Comparison of ENCODE assay signal across 8 cellular contexts in the genomic region with DNA sequence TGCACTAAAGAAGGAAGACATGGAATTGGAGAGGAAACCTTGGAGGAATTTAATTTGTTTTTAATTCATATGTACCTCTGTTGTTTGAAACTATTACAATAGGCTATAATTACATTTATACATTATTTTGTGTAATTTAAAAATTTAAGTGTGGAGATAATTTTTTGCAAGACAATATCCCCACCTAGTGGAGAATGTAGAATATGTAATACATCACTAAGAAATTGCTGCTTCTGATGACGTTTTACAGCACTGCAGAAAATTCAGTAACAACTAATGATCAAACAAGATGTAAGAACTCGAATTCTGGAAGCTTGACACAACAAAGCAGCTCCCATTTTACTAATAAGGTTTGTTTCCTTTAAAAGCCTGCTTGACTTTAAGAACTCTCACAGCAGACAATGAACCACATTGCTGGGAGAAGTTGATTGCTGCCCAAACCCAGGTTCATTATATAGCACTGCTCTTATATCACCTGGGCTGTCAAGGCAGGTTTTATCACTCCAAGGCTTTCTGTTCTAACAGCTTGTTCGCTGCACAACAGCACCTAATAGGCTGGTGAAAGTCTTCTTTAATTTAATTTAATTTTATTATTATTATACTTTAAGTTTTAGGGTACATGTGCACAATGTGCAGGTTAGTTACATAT. TPM values are rescaled to one million over a fixed set of nuclear protein-coding genes. Genes with fewer than 3 reads are reported as not detected.
DNase-seq lines count a peak whose midpoint lies in the region; ATAC-seq, FAIRE-seq and TF ChIP-seq lines count a peak whose summit lies in the region.

No MANE protein-coding gene starts in this region.

- POLR2A ChIA-PET in naive thymus-derived CD4-positive, alpha-beta T cell (lab: Charles Lee) = interaction anchor here (1.2 kb wide), 1 partner anchor 313 kb away, joined by 3 read pairs; no protein-coding TSS in a partner anchor

- H3K27me3 ChIP-seq in OCI-LY3 (ENCODE audit: low read depth, low read length) = no peaks in the 10 kb centered on the region
- no peaks in the 10 kb centered on the region for H3K27me3 ChIP-seq in naive thymus-derived CD4-positive, alpha-beta T cell (ENCODE audit: control insufficient read depth in 2 of 2, insufficient read depth in 2 of 2, low read length in 2 of 2)

- H3K36me3 Mint-ChIP-seq in effector memory CD8-positive, alpha-beta T cell (ENCODE audit: insufficient read depth) = peaks cover 17% of the 10 kb centered on the region
- peaks cover 0 to 14% (median 7%) of the 10 kb centered on the region in 5 donors for H3K36me3 Mint-ChIP-seq in naive thymus-derived CD4-positive, alpha-beta T cell

- H3K4me2 ChIP-seq in OCI-LY3 (ENCODE audit: low read length) = no peak overlapping the region

- TF ChIP-seq CTCF in AG10803 (conservative IDR thresholded peaks at IDR 0.05; ENCODE audit: low read length) (peak; percentile 56), OCI-LY3 (IDR thresholded peaks at IDR 0.05; ENCODE audit: low read depth, low read length) (peak; percentile 66)

- intact Hi-C loops in naive thymus-derived CD4-positive, alpha-beta T cell (cut with micrococcal nuclease) = loop anchor here (1.0 to 2.0 kb wide), 8 partner anchors 58 to 715 kb away; no protein-coding TSS in a partner anchor

- no peak overlapping the region for H3K9ac ChIP-seq in OCI-LY3 (ENCODE audit: low read length)

- H4K20me1 ChIP-seq in OCI-LY3 (ENCODE audit: insufficient read depth, low read length) = no peaks in the 10 kb centered on the region

- no peak overlapping the region for H3K4me3 Mint-ChIP-seq in effector memory CD8-positive, alpha-beta T cell
- H3K4me3 Mint-ChIP-seq in naive thymus-derived CD4-positive, alpha-beta T cell = no peak overlapping the region

- peaks cover 0 to 3% of the 10 kb centered on the region in 2 donors for H3K4me1 Mint-ChIP-seq in effector memory CD8-positive, alpha-beta T cell (ENCODE audit: low read depth in 2 of 2)
- H3K4me1 Mint-ChIP-seq in naive thymus-derived CD4-positive, alpha-beta T cell = peaks cover 9 to 18% (median 15%) of the 10 kb centered on the region in 7 donors

- peak; percentile 64 for ATAC-seq in effector memory CD8-positive, alpha-beta T cell (replicated peaks)
- ATAC-seq in naive thymus-derived CD4-positive, alpha-beta T cell = peak; percentile 82
- ATAC-seq in GM21367 (IDR thresholded peaks at IDR 0.05; ENCODE audit: unreplicated experiment) = no peak
- no peak for ATAC-seq in HG02610 (IDR thresholded peaks at IDR 0.05; ENCODE audit: unreplicated experiment)

- no peaks in the 10 kb centered on the region for H3K27me3 Mint-ChIP-seq in effector memory CD8-positive, alpha-beta T cell
- no peaks in the 10 kb centered on the region for H3K27me3 Mint-ChIP-seq in naive thymus-derived CD4-positive, alpha-beta T cell

- H3K27ac Mint-ChIP-seq in effector memory CD8-positive, alpha-beta T cell = no peak overlapping the region
- H3K27ac Mint-ChIP-seq in naive thymus-derived CD4-positive, alpha-beta T cell = no peak overlapping the region

- peaks cover 20% of the 10 kb centered on the region for H3K36me3 ChIP-seq in OCI-LY3 (replicated peaks; ENCODE audit: low read depth, low read length)
- H3K36me3 ChIP-seq in naive thymus-derived CD4-positive, alpha-beta T cell (ENCODE audit: control insufficient read depth in 2 of 3, insufficient read depth in 3 of 3, low read length in 3 of 3) = peaks cover 0 to 4% (median 3%) of the 10 kb centered on the region in 3 experiments

- peak; percentile 91 for FAIRE-seq in GM19239 (lab: Jason Lieb, UNC)

- CTCF ChIA-PET in naive thymus-derived CD4-positive, alpha-beta T cell (lab: Charles Lee) = interaction anchor here (0.7 to 3.8 kb wide), 12 partner anchors 9 to 1256 kb away, joined by 3 to 27 read pairs (median 4); no protein-coding TSS in a partner anchor

- H3K27ac ChIP-seq in OCI-LY3 (ENCODE audit: low read length) = no peak overlapping the region
- no peak overlapping the region for H3K27ac ChIP-seq in naive thymus-derived CD4-positive, alpha-beta T cell (ENCODE audit: low read depth, low read length)

- DNase-seq in AG10803 (ENCODE audit: low read depth) (peak; percentile 69), GM19239 (ENCODE audit: insufficient read length, low spot score) (no peak), epidermal melanocyte (ENCODE audit: insufficient read length, low spot score) (no peak)
- DNase-seq in effector memory CD8-positive, alpha-beta T cell = peak in 1 of 3 experiments; percentile 1
- peak in 7 of 9 donors; percentile 43 to 70 (median 48) for DNase-seq in naive thymus-derived CD4-positive, alpha-beta T cell

- H3K4me3 ChIP-seq in AG10803 (ENCODE audit: low read length) = no peak overlapping the region
- H3K4me3 ChIP-seq in OCI-LY3 (ENCODE audit: low read length) = no peak overlapping the region
- H3K4me3 ChIP-seq in naive thymus-derived CD4-positive, alpha-beta T cell (ENCODE audit: low read length) = no peak overlapping the region

- H3K9me3 ChIP-seq in OCI-LY3 (ENCODE audit: insufficient read depth, low read length) = no peaks in the 10 kb centered on the region
- H3K9me3 ChIP-seq in naive thymus-derived CD4-positive, alpha-beta T cell (ENCODE audit: control insufficient read depth in 2 of 3, low read length in 3 of 3) = no peaks in the 10 kb centered on the region

- H3K9me3 Mint-ChIP-seq in effector memory CD8-positive, alpha-beta T cell = no peaks in the 10 kb centered on the region
- no peaks in the 10 kb centered on the region for H3K9me3 Mint-ChIP-seq in naive thymus-derived CD4-positive, alpha-beta T cell

- no peaks in the 10 kb centered on the region for H3K4me1 ChIP-seq in OCI-LY3 (ENCODE audit: low read length)
- peaks cover 0 to 3% of the 10 kb centered on the region in 2 donors for H3K4me1 ChIP-seq in naive thymus-derived CD4-positive, alpha-beta T cell (ENCODE audit: control insufficient read depth in 2 of 2, insufficient read depth in 2 of 2, low read length in 2 of 2)

- no peak overlapping the region for H2AFZ ChIP-seq in OCI-LY3 (ENCODE audit: low read depth, low read length)

- H3K79me2 ChIP-seq in OCI-LY3 (ENCODE audit: low read length) = no peaks in the 10 kb centered on the region

RNA-seq across cellular contexts. Expression of gene THADA, which starts 53.4 kb away (rescaled TPM):
- total RNA-seq in naive thymus-derived CD4-positive, alpha-beta T cell = 10 to 100 TPM; 34.1 to 43.0 (median 41.0) TPM
- 10 to 100 TPM; 11.7 to 22.2 TPM for polyA plus RNA-seq in naive thymus-derived CD4-positive, alpha-beta T cell

Comparison
In these comparisons a context has a peak if more than half of its experiments do, and no peak if none do; other contexts are left out.
1. DNase-seq: peak in AG10803 (single experiment) and naive thymus-derived CD4-positive, alpha-beta T cell (7 of 9); none in GM19239 (single experiment) and epidermal melanocyte (single experiment).
2. ATAC-seq: peak in effector memory CD8-positive, alpha-beta T cell (single experiment) and naive thymus-derived CD4-positive, alpha-beta T cell (single experiment); none in GM21367 (single experiment) and HG02610 (single experiment).